Comparison of ENCODE assay signal across 13 cellular contexts in genomic region chr5:159105318-159106053, GRCh38. TPM values are rescaled to one million over a fixed set of nuclear protein-coding genes. Genes with fewer than 3 reads are reported as not detected.
DNase-seq lines count a peak whose midpoint lies in the region; ATAC-seq and TF ChIP-seq lines count a peak whose summit lies in the region.
"Had no signal": no experiment of that assay in that cellular context is flagged by ENCODE, and none has a peak within 500 bp of the region (broad histone marks: within the 10 kb centered on the region; RNA-seq: fewer than 3 reads in every experiment).

No MANE protein-coding gene starts in this region.

- no peaks in the 10 kb centered on the region for H3K36me3 ChIP-seq in right atrium auricular region
- H3K36me3 ChIP-seq: upper lobe of left lung had no signal

- no peaks in the 10 kb centered on the region for H3K36me3 Mint-ChIP-seq in activated T-cell treated with anti-CD3 and anti-CD28 coated beads, Interleukin-2, amount 50 U/mL, for 4 hours (ENCODE audit: insufficient read depth)
- H3K36me3 Mint-ChIP-seq in memory B cell = peaks cover 2% of the 10 kb centered on the region
- H3K36me3 Mint-ChIP-seq in type B pancreatic cell = no peaks in the 10 kb centered on the region

- H3K9me3 ChIP-seq in right cardiac atrium (ENCODE audit: control insufficient read depth, low read length) (no peaks in the 10 kb centered on the region), right atrium auricular region (no peaks in the 10 kb centered on the region)
- H3K9me3 ChIP-seq: upper lobe of left lung had no signal

- peak overlapping the region; percentile 39 for H3K4me3 Mint-ChIP-seq in activated T-cell treated with anti-CD3 and anti-CD28 coated beads, Interleukin-2, amount 50 U/mL, for 4 hours
- peak overlapping the region; percentile 91 for H3K4me3 Mint-ChIP-seq in memory B cell
- H3K4me3 Mint-ChIP-seq in type B pancreatic cell = peak overlapping the region; percentile 78

- H3K4me3 ChIP-seq in right cardiac atrium (ENCODE audit: low read length) (no peak overlapping the region), right atrium auricular region (no peak overlapping the region)

- H3K27me3 Mint-ChIP-seq in activated T-cell treated with anti-CD3 and anti-CD28 coated beads, Interleukin-2, amount 50 U/mL, for 4 hours (ENCODE audit: low read depth) = peaks cover 55% of the 10 kb centered on the region
- H3K27me3 Mint-ChIP-seq in memory B cell = no peaks in the 10 kb centered on the region
- peaks cover 84% of the 10 kb centered on the region for H3K27me3 Mint-ChIP-seq in type B pancreatic cell

- intact Hi-C loops in right cardiac atrium (cut with DNase I) = loop anchor here in 2 of 4 donors (2.0 to 10.0 kb wide), 5 partner anchors 231 to 1281 kb away; no protein-coding TSS in a partner anchor

- TF ChIP-seq CTCF in right atrium auricular region (IDR thresholded peaks at IDR 0.05) = no peak
- TF ChIP-seq CTCF in type B pancreatic cell (conservative IDR thresholded peaks at IDR 0.05) = no peak

- no peaks in the 10 kb centered on the region for H3K27me3 ChIP-seq in right cardiac atrium (ENCODE audit: control insufficient read depth, insufficient read depth)
- H3K27me3 ChIP-seq in right atrium auricular region = no peaks in the 10 kb centered on the region

- no peaks in the 10 kb centered on the region for H3K4me1 ChIP-seq in right cardiac atrium (ENCODE audit: control insufficient read depth, insufficient read depth, low read length)
- H3K4me1 ChIP-seq in right atrium auricular region = peaks cover 0 to 36% of the 10 kb centered on the region in 2 donors

- DNase-seq in right cardiac atrium (peak in 2 of 3 donors; percentile 42 to 57), right atrium auricular region (ENCODE audit: low spot score) (no peak), memory B cell (ENCODE audit: low spot score in 2 of 2) (peak in 1 of 2 donors; percentile 25), type B pancreatic cell (ENCODE audit: extremely low spot score, unreplicated experiment) (no peak), NCI-H2029 (lab: John Stamatoyannopoulos, UW) (no peak), SIG-M5 (lab: John Stamatoyannopoulos, UW) (no peak)
- no peak for DNase-seq in activated T-cell treated with anti-CD3 and anti-CD28 coated beads, Interleukin-2, amount 50 U/mL, for 4 hours
- DNase-seq: activated CD4-positive, alpha-beta T cell treated with anti-CD3 and anti-CD28 coated beads, Interleukin-2, amount 50 U/mL, for 1 hour; occipital lobe; Right ventricle myocardium superior had no signal

- peaks cover 27% of the 10 kb centered on the region for H3K4me1 Mint-ChIP-seq in activated T-cell treated with anti-CD3 and anti-CD28 coated beads, Interleukin-2, amount 50 U/mL, for 4 hours (ENCODE audit: low read depth)
- H3K4me1 Mint-ChIP-seq in memory B cell = peaks cover 47% of the 10 kb centered on the region
- peaks cover 26% of the 10 kb centered on the region for H3K4me1 Mint-ChIP-seq in type B pancreatic cell (ENCODE audit: unreplicated experiment)

- peak overlapping the region; percentile 95 for H3K27ac Mint-ChIP-seq in memory B cell
- no peak overlapping the region for H3K27ac Mint-ChIP-seq in type B pancreatic cell

- H3K9me3 Mint-ChIP-seq in activated T-cell treated with anti-CD3 and anti-CD28 coated beads, Interleukin-2, amount 50 U/mL, for 4 hours = no peaks in the 10 kb centered on the region
- H3K9me3 Mint-ChIP-seq in memory B cell (no peaks in the 10 kb centered on the region), type B pancreatic cell (no peaks in the 10 kb centered on the region)

- no peak for ATAC-seq in right cardiac atrium
- no peak for ATAC-seq in activated T-cell treated with anti-CD3 and anti-CD28 coated beads, Interleukin-2, amount 50 U/mL, for 4 hours
- ATAC-seq in memory B cell (ENCODE audit: low read depth) = no peak
- no peak for ATAC-seq in GM18498 (IDR thresholded peaks at IDR 0.05; ENCODE audit: unreplicated experiment)

- WGBS in right cardiac atrium = 41% methylated on average over 30 of the region's 30 CpGs

- no peak overlapping the region for H3K27ac ChIP-seq in right cardiac atrium (ENCODE audit: low read length)
- H3K27ac ChIP-seq in right atrium auricular region = no peak overlapping the region
- H3K27ac ChIP-seq: KMS-11, upper lobe of left lung had no signal

RNA-seq across cellular contexts. Expression of gene EBF1, which starts 5.8 kb away (rescaled TPM):
- 10 to 100 TPM; 15.5 to 20.0 (median 17.5) TPM for total RNA-seq in right cardiac atrium
- 7.6 TPM for polyA plus RNA-seq in right cardiac atrium
- total RNA-seq in right atrium auricular region = 10 to 100 TPM in 1 of 2 donors, 1 to 10 TPM in 1; 8.2 to 13.9 TPM
- total RNA-seq in activated T-cell treated with anti-CD3 and anti-CD28 coated beads, Interleukin-2, amount 50 U/mL, for 4 hours = under 1 TPM; 0.20 to 0.92 (median 0.37) TPM
- 2.2 and 73.2 TPM in 2 replicates for total RNA-seq in type B pancreatic cell (ENCODE audit: low replicate concordance)

Comparison
In these comparisons a context has a peak if more than half of its experiments do, and no peak if none do; other contexts are left out.
1. DNase-seq: peak in right cardiac atrium (2 of 3); none in right atrium auricular region (single experiment), activated T-cell treated with anti-CD3 and anti-CD28 coated beads, Interleukin-2, amount 50 U/mL, for 4 hours (single experiment), type B pancreatic cell (single experiment), NCI-H2029 (single experiment) and SIG-M5 (single experiment).
2. H3K4me3 Mint-ChIP-seq: peak in every context shown above with its lines; median percentile 91 in memory B cell; 78 in type B pancreatic cell; 39 in activated T-cell treated with anti-CD3 and anti-CD28 coated beads, Interleukin-2, amount 50 U/mL, for 4 hours.